1 cellular context compared by ENCODE assay signal in genomic region chr1:24765308-24765988, GRCh38.
A peak's percentile ranks its signal among the peaks of the same experiment; 100 is the strongest.
TF ChIP-seq lines count a peak whose summit lies in the region.

No MANE protein-coding gene starts in this region.

TF ChIP-seq in K562, 482 proteins besides CTCF, POLR2A, EP300 and RAD21 (continued from another document and continues in another):
- TF ChIP-seq ZNF449 (CRISPR knock-in tag; IDR thresholded peaks at IDR 0.05), result no peak
- no peak for TF ChIP-seq NEUROD1 (IDR thresholded peaks at IDR 0.05; ENCODE audit: borderline replicate concordance, low read depth, low read length, partially characterized antibody)
- no peak for TF ChIP-seq CGGBP1 (CRISPR knock-in tag; IDR thresholded peaks at IDR 0.05)
- no peak for TF ChIP-seq ZBTB7A (IDR thresholded peaks at IDR 0.05; ENCODE audit: borderline replicate concordance, control insufficient read depth, low read depth, low read length)
- peak; percentile 93 for TF ChIP-seq FOSL1 (tag; conservative IDR thresholded peaks at IDR 0.05)
- no peak for TF ChIP-seq PKNOX1 (IDR thresholded peaks at IDR 0.05)
- peak in 2 of 3 experiments; percentile 55 to 84 for TF ChIP-seq YY1 (IDR thresholded peaks at IDR 0.05; ENCODE audit: borderline replicate concordance in 1 of 3, control insufficient read depth in 1 of 3, extremely low read depth in 1 of 3, insufficient read depth in 3 of 3, insufficient read length in 1 of 3, insufficient replicate concordance in 2 of 3, low read depth in 1 of 3, low read length in 2 of 3)
- TF ChIP-seq TAF1 (IDR thresholded peaks at IDR 0.05; ENCODE audit: control insufficient read depth, extremely low read depth, insufficient read depth, low read length, severe bottlenecking), result no peak
- no peak for TF ChIP-seq BMI1 (IDR thresholded peaks at IDR 0.05; ENCODE audit: low read length)
- TF ChIP-seq ASH1L (IDR thresholded peaks at IDR 0.05; ENCODE audit: borderline replicate concordance, low read depth, partially characterized antibody), result peak; percentile 24
- peak; percentile 94 for TF ChIP-seq SMARCE1 (IDR thresholded peaks at IDR 0.05)
- peak; percentile 79 to 89; a peak in 3 of 4 replicates for TF ChIP-seq ARNT (IDR thresholded peaks at IDR 0.05)
- no peak for TF ChIP-seq NR1H2 (CRISPR knock-in tag; IDR thresholded peaks at IDR 0.05)
- peak; percentile 99 for TF ChIP-seq MAFG (tag; conservative IDR thresholded peaks at IDR 0.05)
- TF ChIP-seq GTF2B (IDR thresholded peaks at IDR 0.05; ENCODE audit: extremely low read depth, insufficient read length), result no peak
- no peak for TF ChIP-seq MCM3 (IDR thresholded peaks at IDR 0.05)
- peak; percentile 60; the same call in 1 of the 2 replicates for TF ChIP-seq TOE1 (IDR thresholded peaks at IDR 0.05; ENCODE audit: borderline replicate concordance)
- TF ChIP-seq TOE1 (CRISPR knock-in tag; IDR thresholded peaks at IDR 0.05; ENCODE audit: borderline replicate concordance, low read depth), result no peak
- peak; percentile 80 for TF ChIP-seq TFE3 (CRISPR knock-in tag; IDR thresholded peaks at IDR 0.05)
- TF ChIP-seq ETS1 (conservative IDR thresholded peaks at IDR 0.05; ENCODE audit: control insufficient read depth, low read depth, low read length), result no peak
- no peak for TF ChIP-seq ARID4B (CRISPR knock-in tag; IDR thresholded peaks at IDR 0.05)
- TF ChIP-seq ZNF512 (tag; IDR thresholded peaks at IDR 0.05), result no peak
- no peak for TF ChIP-seq ZKSCAN3 (CRISPR knock-in tag; IDR thresholded peaks at IDR 0.05)
- TF ChIP-seq GMEB1 (CRISPR knock-in tag; IDR thresholded peaks at IDR 0.05), result peak; percentile 52
- TF ChIP-seq SLC30A9 (CRISPR knock-in tag; IDR thresholded peaks at IDR 0.05), result no peak
- TF ChIP-seq ZBTB40 (IDR thresholded peaks at IDR 0.05), result peak; percentile 49; the same call in 1 of the 2 replicates
- no peak for TF ChIP-seq ZBTB40 (CRISPR knock-in tag; IDR thresholded peaks at IDR 0.05)
